ENCODE assay signal across 1 cellular context in the genomic region with DNA sequence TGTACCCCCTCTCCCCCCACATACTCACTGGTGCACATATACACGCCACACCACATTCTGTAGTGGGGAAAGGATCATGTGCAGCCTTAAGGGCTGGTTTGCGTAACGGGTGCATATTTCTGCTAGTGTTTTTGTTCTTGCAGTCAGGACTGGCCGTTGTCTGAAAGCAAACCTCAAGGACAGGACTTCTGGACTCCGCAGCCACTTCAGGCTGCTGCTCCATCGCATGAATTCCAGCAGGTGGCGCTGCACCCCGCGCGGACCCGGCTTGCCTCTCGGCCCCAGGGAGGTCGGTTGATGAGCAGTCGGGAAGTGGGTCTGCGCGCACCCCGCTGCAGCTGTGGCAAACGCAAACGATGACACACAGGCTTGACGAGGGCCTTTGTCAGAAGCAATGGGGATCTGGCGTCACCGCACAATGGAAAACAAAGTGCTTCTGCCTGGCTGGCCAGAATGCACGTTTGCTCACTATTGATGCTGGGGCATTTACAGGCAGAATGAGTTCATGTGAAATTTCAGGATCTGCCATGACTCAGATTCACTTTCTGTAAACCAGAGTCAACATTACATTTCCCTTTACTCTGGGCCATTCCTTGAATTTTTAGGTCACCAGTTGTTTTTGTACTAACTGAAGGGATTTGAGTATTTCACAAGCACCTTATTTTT.
TF ChIP-seq lines count a peak whose summit lies in the region.

No MANE protein-coding gene starts in this region.

TF ChIP-seq in HepG2, 621 proteins besides CTCF, POLR2A, EP300 and RAD21 (continued from another document and continues in another):
- no peak for TF ChIP-seq SMARCE1 (IDR thresholded peaks at IDR 0.05; ENCODE audit: borderline replicate concordance)
- TF ChIP-seq ZNF24 (IDR thresholded peaks at IDR 0.05) = 0 out of 2 replicates have a peak, but pooled peaks have one; percentile 33
- peak; percentile 86; the same call in 1 of the 2 replicates for TF ChIP-seq SMYD3 (CRISPR knock-in tag; IDR thresholded peaks at IDR 0.05)
- TF ChIP-seq TBX2 (CRISPR knock-in tag; IDR thresholded peaks at IDR 0.05; ENCODE audit: borderline replicate concordance) = peak; percentile 84
- TF ChIP-seq, protein P1, sequence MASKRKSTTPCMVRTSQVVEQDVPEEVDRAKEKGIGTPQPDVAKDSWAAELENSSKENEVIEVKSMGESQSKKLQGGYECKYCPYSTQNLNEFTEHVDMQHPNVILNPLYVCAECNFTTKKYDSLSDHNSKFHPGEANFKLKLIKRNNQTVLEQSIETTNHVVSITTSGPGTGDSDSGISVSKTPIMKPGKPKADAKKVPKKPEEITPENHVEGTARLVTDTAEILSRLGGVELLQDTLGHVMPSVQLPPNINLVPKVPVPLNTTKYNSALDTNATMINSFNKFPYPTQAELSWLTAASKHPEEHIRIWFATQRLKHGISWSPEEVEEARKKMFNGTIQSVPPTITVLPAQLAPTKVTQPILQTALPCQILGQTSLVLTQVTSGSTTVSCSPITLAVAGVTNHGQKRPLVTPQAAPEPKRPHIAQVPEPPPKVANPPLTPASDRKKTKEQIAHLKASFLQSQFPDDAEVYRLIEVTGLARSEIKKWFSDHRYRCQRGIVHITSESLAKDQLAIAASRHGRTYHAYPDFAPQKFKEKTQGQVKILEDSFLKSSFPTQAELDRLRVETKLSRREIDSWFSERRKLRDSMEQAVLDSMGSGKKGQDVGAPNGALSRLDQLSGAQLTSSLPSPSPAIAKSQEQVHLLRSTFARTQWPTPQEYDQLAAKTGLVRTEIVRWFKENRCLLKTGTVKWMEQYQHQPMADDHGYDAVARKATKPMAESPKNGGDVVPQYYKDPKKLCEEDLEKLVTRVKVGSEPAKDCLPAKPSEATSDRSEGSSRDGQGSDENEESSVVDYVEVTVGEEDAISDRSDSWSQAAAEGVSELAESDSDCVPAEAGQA (IDR thresholded peaks at IDR 0.05; ENCODE audit: low read depth) = peak; percentile 97
- TF ChIP-seq, protein P1 (CRISPR knock-in tag; IDR thresholded peaks at IDR 0.05; ENCODE audit: borderline replicate concordance) = no peak
- peak; percentile 99 for TF ChIP-seq KDM3A (CRISPR knock-in tag; IDR thresholded peaks at IDR 0.05; ENCODE audit: low read depth)
- TF ChIP-seq, protein P2, sequence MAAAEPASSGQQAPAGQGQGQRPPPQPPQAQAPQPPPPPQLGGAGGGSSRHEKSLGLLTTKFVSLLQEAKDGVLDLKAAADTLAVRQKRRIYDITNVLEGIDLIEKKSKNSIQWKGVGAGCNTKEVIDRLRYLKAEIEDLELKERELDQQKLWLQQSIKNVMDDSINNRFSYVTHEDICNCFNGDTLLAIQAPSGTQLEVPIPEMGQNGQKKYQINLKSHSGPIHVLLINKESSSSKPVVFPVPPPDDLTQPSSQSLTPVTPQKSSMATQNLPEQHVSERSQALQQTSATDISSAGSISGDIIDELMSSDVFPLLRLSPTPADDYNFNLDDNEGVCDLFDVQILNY (CRISPR knock-in tag; conservative IDR thresholded peaks at IDR 0.05) = no peak
- TF ChIP-seq, protein P3, sequence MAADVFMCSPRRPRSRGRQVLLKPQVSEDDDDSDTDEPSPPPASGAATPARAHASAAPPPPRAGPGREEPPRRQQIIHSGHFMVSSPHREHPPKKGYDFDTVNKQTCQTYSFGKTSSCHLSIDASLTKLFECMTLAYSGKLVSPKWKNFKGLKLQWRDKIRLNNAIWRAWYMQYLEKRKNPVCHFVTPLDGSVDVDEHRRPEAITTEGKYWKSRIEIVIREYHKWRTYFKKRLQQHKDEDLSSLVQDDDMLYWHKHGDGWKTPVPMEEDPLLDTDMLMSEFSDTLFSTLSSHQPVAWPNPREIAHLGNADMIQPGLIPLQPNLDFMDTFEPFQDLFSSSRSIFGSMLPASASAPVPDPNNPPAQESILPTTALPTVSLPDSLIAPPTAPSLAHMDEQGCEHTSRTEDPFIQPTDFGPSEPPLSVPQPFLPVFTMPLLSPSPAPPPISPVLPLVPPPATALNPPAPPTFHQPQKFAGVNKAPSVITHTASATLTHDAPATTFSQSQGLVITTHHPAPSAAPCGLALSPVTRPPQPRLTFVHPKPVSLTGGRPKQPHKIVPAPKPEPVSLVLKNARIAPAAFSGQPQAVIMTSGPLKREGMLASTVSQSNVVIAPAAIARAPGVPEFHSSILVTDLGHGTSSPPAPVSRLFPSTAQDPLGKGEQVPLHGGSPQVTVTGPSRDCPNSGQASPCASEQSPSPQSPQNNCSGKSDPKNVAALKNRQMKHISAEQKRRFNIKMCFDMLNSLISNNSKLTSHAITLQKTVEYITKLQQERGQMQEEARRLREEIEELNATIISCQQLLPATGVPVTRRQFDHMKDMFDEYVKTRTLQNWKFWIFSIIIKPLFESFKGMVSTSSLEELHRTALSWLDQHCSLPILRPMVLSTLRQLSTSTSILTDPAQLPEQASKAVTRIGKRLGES (CRISPR knock-in tag; IDR thresholded peaks at IDR 0.05; ENCODE audit: borderline replicate concordance) = no peak
- no peak for TF ChIP-seq ZNF44 (CRISPR knock-in tag; IDR thresholded peaks at IDR 0.05)
- peak; percentile 97 for TF ChIP-seq TARDBP (CRISPR knock-in tag; IDR thresholded peaks at IDR 0.05)
- TF ChIP-seq ZNF775 (CRISPR knock-in tag; IDR thresholded peaks at IDR 0.05; ENCODE audit: borderline replicate concordance) = no peak
- TF ChIP-seq, protein P4, sequence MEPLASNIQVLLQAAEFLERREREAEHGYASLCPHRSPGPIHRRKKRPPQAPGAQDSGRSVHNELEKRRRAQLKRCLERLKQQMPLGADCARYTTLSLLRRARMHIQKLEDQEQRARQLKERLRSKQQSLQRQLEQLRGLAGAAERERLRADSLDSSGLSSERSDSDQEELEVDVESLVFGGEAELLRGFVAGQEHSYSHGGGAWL (CRISPR knock-in tag; IDR thresholded peaks at IDR 0.05) = no peak
- peak; percentile 86; the same call in 1 of the 2 replicates for TF ChIP-seq ZSCAN21 (CRISPR knock-in tag; IDR thresholded peaks at IDR 0.05; ENCODE audit: borderline replicate concordance)
- TF ChIP-seq SIX1 (CRISPR knock-in tag; IDR thresholded peaks at IDR 0.05; ENCODE audit: borderline replicate concordance) = no peak
- TF ChIP-seq YEATS4 (CRISPR knock-in tag; IDR thresholded peaks at IDR 0.05; ENCODE audit: borderline replicate concordance) = peak; percentile 80
- peak; percentile 65; the same call in 1 of the 2 replicates for TF ChIP-seq ZNF441 (CRISPR knock-in tag; IDR thresholded peaks at IDR 0.05; ENCODE audit: borderline replicate concordance)
- TF ChIP-seq, protein P5, sequence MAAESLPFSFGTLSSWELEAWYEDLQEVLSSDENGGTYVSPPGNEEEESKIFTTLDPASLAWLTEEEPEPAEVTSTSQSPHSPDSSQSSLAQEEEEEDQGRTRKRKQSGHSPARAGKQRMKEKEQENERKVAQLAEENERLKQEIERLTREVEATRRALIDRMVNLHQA (CRISPR knock-in tag; IDR thresholded peaks at IDR 0.05) = no peak
- TF ChIP-seq, protein P6, sequence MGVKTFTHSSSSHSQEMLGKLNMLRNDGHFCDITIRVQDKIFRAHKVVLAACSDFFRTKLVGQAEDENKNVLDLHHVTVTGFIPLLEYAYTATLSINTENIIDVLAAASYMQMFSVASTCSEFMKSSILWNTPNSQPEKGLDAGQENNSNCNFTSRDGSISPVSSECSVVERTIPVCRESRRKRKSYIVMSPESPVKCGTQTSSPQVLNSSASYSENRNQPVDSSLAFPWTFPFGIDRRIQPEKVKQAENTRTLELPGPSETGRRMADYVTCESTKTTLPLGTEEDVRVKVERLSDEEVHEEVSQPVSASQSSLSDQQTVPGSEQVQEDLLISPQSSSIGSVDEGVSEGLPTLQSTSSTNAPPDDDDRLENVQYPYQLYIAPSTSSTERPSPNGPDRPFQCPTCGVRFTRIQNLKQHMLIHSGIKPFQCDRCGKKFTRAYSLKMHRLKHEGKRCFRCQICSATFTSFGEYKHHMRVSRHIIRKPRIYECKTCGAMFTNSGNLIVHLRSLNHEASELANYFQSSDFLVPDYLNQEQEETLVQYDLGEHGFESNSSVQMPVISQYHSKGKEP (CRISPR knock-in tag; IDR thresholded peaks at IDR 0.05) = no peak
- TF ChIP-seq, protein P7, sequence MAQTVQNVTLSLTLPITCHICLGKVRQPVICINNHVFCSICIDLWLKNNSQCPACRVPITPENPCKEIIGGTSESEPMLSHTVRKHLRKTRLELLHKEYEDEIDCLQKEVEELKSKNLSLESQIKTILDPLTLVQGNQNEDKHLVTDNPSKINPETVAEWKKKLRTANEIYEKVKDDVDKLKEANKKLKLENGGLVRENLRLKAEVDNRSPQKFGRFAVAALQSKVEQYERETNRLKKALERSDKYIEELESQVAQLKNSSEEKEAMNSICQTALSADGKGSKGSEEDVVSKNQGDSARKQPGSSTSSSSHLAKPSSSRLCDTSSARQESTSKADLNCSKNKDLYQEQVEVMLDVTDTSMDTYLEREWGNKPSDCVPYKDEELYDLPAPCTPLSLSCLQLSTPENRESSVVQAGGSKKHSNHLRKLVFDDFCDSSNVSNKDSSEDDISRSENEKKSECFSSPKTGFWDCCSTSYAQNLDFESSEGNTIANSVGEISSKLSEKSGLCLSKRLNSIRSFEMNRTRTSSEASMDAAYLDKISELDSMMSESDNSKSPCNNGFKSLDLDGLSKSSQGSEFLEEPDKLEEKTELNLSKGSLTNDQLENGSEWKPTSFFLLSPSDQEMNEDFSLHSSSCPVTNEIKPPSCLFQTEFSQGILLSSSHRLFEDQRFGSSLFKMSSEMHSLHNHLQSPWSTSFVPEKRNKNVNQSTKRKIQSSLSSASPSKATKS (CRISPR knock-in tag; IDR thresholded peaks at IDR 0.05) = no peak
- TF ChIP-seq ZSCAN29 (CRISPR knock-in tag; conservative IDR thresholded peaks at IDR 0.05) = peak; percentile 77; the same call in 1 of the 2 replicates
- no peak for TF ChIP-seq NR2F1 (CRISPR knock-in tag; IDR thresholded peaks at IDR 0.05)
- TF ChIP-seq, protein P8, sequence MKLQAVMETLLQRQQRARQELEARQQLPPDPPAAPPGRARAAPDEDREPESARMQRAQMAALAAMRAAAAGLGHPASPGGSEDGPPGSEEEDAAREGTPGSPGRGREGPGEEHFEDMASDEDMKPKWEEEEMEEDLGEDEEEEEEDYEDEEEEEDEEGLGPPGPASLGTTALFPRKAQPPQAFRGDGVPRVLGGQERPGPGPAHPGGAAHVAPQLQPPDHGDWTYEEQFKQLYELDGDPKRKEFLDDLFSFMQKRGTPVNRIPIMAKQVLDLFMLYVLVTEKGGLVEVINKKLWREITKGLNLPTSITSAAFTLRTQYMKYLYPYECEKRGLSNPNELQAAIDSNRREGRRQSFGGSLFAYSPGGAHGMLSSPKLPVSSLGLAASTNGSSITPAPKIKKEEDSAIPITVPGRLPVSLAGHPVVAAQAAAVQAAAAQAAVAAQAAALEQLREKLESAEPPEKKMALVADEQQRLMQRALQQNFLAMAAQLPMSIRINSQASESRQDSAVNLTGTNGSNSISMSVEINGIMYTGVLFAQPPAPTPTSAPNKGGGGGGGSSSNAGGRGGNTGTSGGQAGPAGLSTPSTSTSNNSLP (IDR thresholded peaks at IDR 0.05; ENCODE audit: low read depth, low read length) = peak; percentile 55; the same call in 1 of the 2 replicates
- 0 out of 2 replicates have a peak, but pooled peaks have one; percentile 12 for TF ChIP-seq LCORL (IDR thresholded peaks at IDR 0.05)
- TF ChIP-seq LCORL (CRISPR knock-in tag; IDR thresholded peaks at IDR 0.05) = peak; percentile 95
- TF ChIP-seq ZNF33A (CRISPR knock-in tag; IDR thresholded peaks at IDR 0.05; ENCODE audit: borderline replicate concordance) = no peak; the same call in 1 of the 2 replicates
- no peak for TF ChIP-seq GABPA (IDR thresholded peaks at IDR 0.05; ENCODE audit: low read depth, low read length)
- no peak for TF ChIP-seq GABPA (CRISPR knock-in tag; IDR thresholded peaks at IDR 0.05; ENCODE audit: low read depth)
- TF ChIP-seq, protein P9, sequence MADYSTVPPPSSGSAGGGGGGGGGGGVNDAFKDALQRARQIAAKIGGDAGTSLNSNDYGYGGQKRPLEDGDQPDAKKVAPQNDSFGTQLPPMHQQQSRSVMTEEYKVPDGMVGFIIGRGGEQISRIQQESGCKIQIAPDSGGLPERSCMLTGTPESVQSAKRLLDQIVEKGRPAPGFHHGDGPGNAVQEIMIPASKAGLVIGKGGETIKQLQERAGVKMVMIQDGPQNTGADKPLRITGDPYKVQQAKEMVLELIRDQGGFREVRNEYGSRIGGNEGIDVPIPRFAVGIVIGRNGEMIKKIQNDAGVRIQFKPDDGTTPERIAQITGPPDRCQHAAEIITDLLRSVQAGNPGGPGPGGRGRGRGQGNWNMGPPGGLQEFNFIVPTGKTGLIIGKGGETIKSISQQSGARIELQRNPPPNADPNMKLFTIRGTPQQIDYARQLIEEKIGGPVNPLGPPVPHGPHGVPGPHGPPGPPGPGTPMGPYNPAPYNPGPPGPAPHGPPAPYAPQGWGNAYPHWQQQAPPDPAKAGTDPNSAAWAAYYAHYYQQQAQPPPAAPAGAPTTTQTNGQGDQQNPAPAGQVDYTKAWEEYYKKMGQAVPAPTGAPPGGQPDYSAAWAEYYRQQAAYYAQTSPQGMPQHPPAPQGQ (CRISPR knock-in tag; IDR thresholded peaks at IDR 0.05; ENCODE audit: borderline replicate concordance) = no peak
- TF ChIP-seq, protein P10, sequence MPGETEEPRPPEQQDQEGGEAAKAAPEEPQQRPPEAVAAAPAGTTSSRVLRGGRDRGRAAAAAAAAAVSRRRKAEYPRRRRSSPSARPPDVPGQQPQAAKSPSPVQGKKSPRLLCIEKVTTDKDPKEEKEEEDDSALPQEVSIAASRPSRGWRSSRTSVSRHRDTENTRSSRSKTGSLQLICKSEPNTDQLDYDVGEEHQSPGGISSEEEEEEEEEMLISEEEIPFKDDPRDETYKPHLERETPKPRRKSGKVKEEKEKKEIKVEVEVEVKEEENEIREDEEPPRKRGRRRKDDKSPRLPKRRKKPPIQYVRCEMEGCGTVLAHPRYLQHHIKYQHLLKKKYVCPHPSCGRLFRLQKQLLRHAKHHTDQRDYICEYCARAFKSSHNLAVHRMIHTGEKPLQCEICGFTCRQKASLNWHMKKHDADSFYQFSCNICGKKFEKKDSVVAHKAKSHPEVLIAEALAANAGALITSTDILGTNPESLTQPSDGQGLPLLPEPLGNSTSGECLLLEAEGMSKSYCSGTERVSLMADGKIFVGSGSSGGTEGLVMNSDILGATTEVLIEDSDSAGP (CRISPR knock-in tag; IDR thresholded peaks at IDR 0.05; ENCODE audit: borderline replicate concordance) = peak; percentile 95
- TF ChIP-seq REL (CRISPR knock-in tag; conservative IDR thresholded peaks at IDR 0.05) = no peak
- peak; percentile 88; the same call in 1 of the 2 replicates for TF ChIP-seq ZFP37 (CRISPR knock-in tag; IDR thresholded peaks at IDR 0.05; ENCODE audit: borderline replicate concordance)
- no peak for TF ChIP-seq RFX5 (IDR thresholded peaks at IDR 0.05; ENCODE audit: low read depth, low read length)
- no peak for TF ChIP-seq ATAD3A (CRISPR knock-in tag; IDR thresholded peaks at IDR 0.05)
- no peak for TF ChIP-seq MBD4 (IDR thresholded peaks at IDR 0.05; ENCODE audit: borderline replicate concordance, low read length)
